11 cellular contexts compared by ENCODE assay signal in genomic region chr6:149933461-149933860, GRCh38. TPM values are rescaled to one million over a fixed set of nuclear protein-coding genes. Genes with fewer than 3 reads are reported as not detected.
DNase-seq lines count a peak whose midpoint lies in the region; ATAC-seq lines count a peak whose summit lies in the region.
"Had no signal": no experiment of that assay in that cellular context is flagged by ENCODE, and none has a peak within 500 bp of the region (broad histone marks: within the 10 kb centered on the region; RNA-seq: fewer than 3 reads in every experiment).

No MANE protein-coding gene starts in this region.

- no peaks in the 10 kb centered on the region for H3K36me3 Mint-ChIP-seq in activated naive CD8-positive, alpha-beta T cell treated with anti-CD3 and anti-CD28 coated beads, Interleukin-2, amount 50 U/mL, for 24 hours (ENCODE audit: low read depth)
- H3K36me3 Mint-ChIP-seq in activated naive CD8-positive, alpha-beta T cell treated with anti-CD3 and anti-CD28 coated beads for 36 hours, result no peaks in the 10 kb centered on the region

- in situ Hi-C loops in KBM-7 (cut with MboI; ENCODE audit: low pct_unique_long_range_greater_than_20kb, low sequenced_read_pairs), result loop anchor here (10.0 kb wide), 1 partner anchor 71 kb away; no protein-coding TSS in a partner anchor

- H3K4me1 Mint-ChIP-seq in activated naive CD8-positive, alpha-beta T cell treated with anti-CD3 and anti-CD28 coated beads, Interleukin-2, amount 50 U/mL, for 24 hours, result peaks cover 14% of the 10 kb centered on the region
- peaks cover 10% of the 10 kb centered on the region for H3K4me1 Mint-ChIP-seq in activated naive CD8-positive, alpha-beta T cell treated with anti-CD3 and anti-CD28 coated beads for 36 hours

- no peak for ATAC-seq in activated naive CD8-positive, alpha-beta T cell treated with anti-CD3 and anti-CD28 coated beads, Interleukin-2, amount 50 U/mL, for 24 hours
- no peak for ATAC-seq in GM19463 (IDR thresholded peaks at IDR 0.05; ENCODE audit: unreplicated experiment)

- peaks cover 86% of the 10 kb centered on the region for H3K27me3 Mint-ChIP-seq in activated naive CD8-positive, alpha-beta T cell treated with anti-CD3 and anti-CD28 coated beads, Interleukin-2, amount 50 U/mL, for 24 hours
- peaks cover 95% of the 10 kb centered on the region for H3K27me3 Mint-ChIP-seq in activated naive CD8-positive, alpha-beta T cell treated with anti-CD3 and anti-CD28 coated beads for 36 hours

- peak overlapping the region; percentile 9 for H3K27ac Mint-ChIP-seq in activated naive CD8-positive, alpha-beta T cell treated with anti-CD3 and anti-CD28 coated beads, Interleukin-2, amount 50 U/mL, for 24 hours
- H3K27ac Mint-ChIP-seq in activated naive CD8-positive, alpha-beta T cell treated with anti-CD3 and anti-CD28 coated beads for 36 hours, result no peak overlapping the region
- H3K27ac Mint-ChIP-seq: B cell; CD4-positive, alpha-beta T cell had no signal

- H3K9me3 Mint-ChIP-seq in activated naive CD8-positive, alpha-beta T cell treated with anti-CD3 and anti-CD28 coated beads, Interleukin-2, amount 50 U/mL, for 24 hours, result no peaks in the 10 kb centered on the region
- H3K9me3 Mint-ChIP-seq in activated naive CD8-positive, alpha-beta T cell treated with anti-CD3 and anti-CD28 coated beads for 36 hours, result no peaks in the 10 kb centered on the region
- H3K9me3 Mint-ChIP-seq: CD4-positive, alpha-beta T cell had no signal

- peak; percentile 16 for DNase-seq in DMS53 (lab: John Stamatoyannopoulos, UW)
- DNase-seq in DMS53 treated with DMSO at 0.1 percent for 48 hours (lab: John Stamatoyannopoulos, UW; ENCODE audit: unreplicated experiment), result no peak
- DNase-seq in activated naive CD8-positive, alpha-beta T cell treated with anti-CD3 and anti-CD28 coated beads, Interleukin-2, amount 50 U/mL, for 24 hours, result no peak
- no peak for DNase-seq in activated naive CD8-positive, alpha-beta T cell treated with anti-CD3 and anti-CD28 coated beads for 36 hours
- DNase-seq in ecto neural progenitor cell (ENCODE audit: low spot score), result peak; percentile 34
- DNase-seq in ureter (ENCODE audit: low spot score), result peak; percentile 29
- no peak for DNase-seq in KBM-7

- no peak overlapping the region for H3K4me3 Mint-ChIP-seq in activated naive CD8-positive, alpha-beta T cell treated with anti-CD3 and anti-CD28 coated beads, Interleukin-2, amount 50 U/mL, for 24 hours
- no peak overlapping the region for H3K4me3 Mint-ChIP-seq in activated naive CD8-positive, alpha-beta T cell treated with anti-CD3 and anti-CD28 coated beads for 36 hours
- H3K4me3 Mint-ChIP-seq: B cell had no signal

RNA-seq across cellular contexts. Expression of gene ULBP2, which starts 8.4 kb away (rescaled TPM):
- under 1 TPM; 0.43 to 0.62 TPM for total RNA-seq in activated naive CD8-positive, alpha-beta T cell treated with anti-CD3 and anti-CD28 coated beads for 36 hours
- 3.0 TPM for total RNA-seq in ureter
- total RNA-seq: B cell had no signal

RNA-seq across cellular contexts. Expression of gene RAET1G, which starts 10.5 kb away (rescaled TPM):
- total RNA-seq in activated naive CD8-positive, alpha-beta T cell treated with anti-CD3 and anti-CD28 coated beads for 36 hours, result not detected
- total RNA-seq in ureter, result 5.2 TPM
- total RNA-seq: B cell; CD4-positive, alpha-beta T cell; G401 had no signal

RNA-seq across cellular contexts. Expression of gene ULBP1, which starts 30.3 kb away (rescaled TPM):
- 1 to 10 TPM; 2.8 to 2.9 TPM for total RNA-seq in activated naive CD8-positive, alpha-beta T cell treated with anti-CD3 and anti-CD28 coated beads for 36 hours
- total RNA-seq in ureter, result 2.5 TPM
- total RNA-seq: G401 had no signal

RNA-seq across cellular contexts. Expression of gene RAET1E, which starts 35.5 kb away (rescaled TPM):
- not detected for total RNA-seq in activated naive CD8-positive, alpha-beta T cell treated with anti-CD3 and anti-CD28 coated beads for 36 hours
- 5.5 TPM for total RNA-seq in ureter
- total RNA-seq: B cell; CD4-positive, alpha-beta T cell; G401 had no signal

Comparison
In these comparisons a context has a peak if more than half of its experiments do, and no peak if none do; other contexts are left out.
1. DNase-seq: peak in DMS53 (single experiment), ecto neural progenitor cell (single experiment) and ureter (single experiment); none in DMS53 treated with DMSO at 0.1 percent for 48 hours (single experiment), activated naive CD8-positive, alpha-beta T cell treated with anti-CD3 and anti-CD28 coated beads, Interleukin-2, amount 50 U/mL, for 24 hours (single experiment), activated naive CD8-positive, alpha-beta T cell treated with anti-CD3 and anti-CD28 coated beads for 36 hours (single experiment) and KBM-7 (single experiment).